ENCODE assay signal across 8 cellular contexts in the genomic region with DNA sequence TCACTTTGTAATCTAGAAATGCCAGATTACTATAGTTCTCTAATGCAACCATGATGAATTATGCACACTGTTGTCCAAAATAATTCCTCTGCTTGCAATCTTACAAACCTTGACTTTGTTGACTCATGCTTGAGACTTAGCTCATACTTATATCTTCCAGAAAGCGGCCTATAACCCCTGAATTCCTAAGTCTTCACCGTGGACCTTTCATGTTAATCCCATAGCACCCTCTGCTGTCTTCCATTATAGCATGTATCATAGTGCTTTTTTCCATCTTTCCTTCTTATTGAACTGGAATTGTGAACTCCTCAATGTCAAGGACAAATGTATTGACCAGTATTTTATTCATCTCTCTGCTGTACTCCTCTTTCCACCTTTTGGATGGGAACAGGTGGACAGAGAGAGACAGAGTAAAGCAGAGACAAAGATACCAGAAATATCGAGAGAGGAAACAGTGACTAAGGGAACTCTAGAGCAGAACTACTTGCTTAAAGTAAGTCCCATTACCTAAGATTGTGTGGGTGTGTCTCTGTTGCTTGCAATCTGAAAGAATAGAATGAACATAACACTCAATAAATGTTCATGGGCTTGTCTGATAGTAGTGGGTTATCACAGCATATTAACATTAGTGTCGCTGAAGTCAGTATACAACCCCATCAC.
A peak's percentile ranks its signal among the peaks of the same experiment; 100 is the strongest.
DNase-seq lines count a peak whose midpoint lies in the region; ATAC-seq and TF ChIP-seq lines count a peak whose summit lies in the region.

No MANE protein-coding gene starts in this region.

- H3K4me3 ChIP-seq in astrocyte of the spinal cord (ENCODE audit: low read depth, low read length): no peak overlapping the region

- intact Hi-C loops in left colon (cut with DNase I, micrococcal nuclease): loop anchor here in 1 of 2 donors (2.0 to 5.0 kb wide), 2 partner anchors 108 to 160 kb away; partner anchors contain the start of gene LURAP1L

- TF ChIP-seq CTCF in LNCAP (IDR thresholded peaks at IDR 0.05): peak; percentile 77
- peak; percentile 64 for TF ChIP-seq CTCF in astrocyte of the spinal cord (IDR thresholded peaks at IDR 0.05; ENCODE audit: low read depth, low read length)

- peak; percentile 95 for ATAC-seq in left colon
- ATAC-seq in GM18861 (IDR thresholded peaks at IDR 0.05; ENCODE audit: unreplicated experiment): no peak
- no peak for ATAC-seq in HG02678 (IDR thresholded peaks at IDR 0.05; ENCODE audit: unreplicated experiment)
- ATAC-seq in HG02798 (IDR thresholded peaks at IDR 0.05; ENCODE audit: poor library complexity, unreplicated experiment): no peak

- DNase-seq in ACHN (peak; percentile 62), astrocyte of the spinal cord (ENCODE audit: low read depth, low spot score) (peak; percentile 79), left colon (no peak), T-helper 1 cell (no peak)

- in situ Hi-C loops in ACHN (cut with HindIII; ENCODE audit: low pct_ligation_motif_present, low pct_unique_long_range_greater_than_20kb, low sequenced_read_pairs) (no loop called here), astrocyte of the spinal cord (cut with HindIII; ENCODE audit: low sequenced_read_pairs) (no loop called here)

Comparison
In these comparisons a context has a peak if more than half of its experiments do, and no peak if none do; other contexts are left out.
1. DNase-seq: peak in ACHN (single experiment) and astrocyte of the spinal cord (single experiment); none in left colon (0 of 2) and T-helper 1 cell (0 of 5).